11 cellular contexts compared by ENCODE assay signal in the genomic region with DNA sequence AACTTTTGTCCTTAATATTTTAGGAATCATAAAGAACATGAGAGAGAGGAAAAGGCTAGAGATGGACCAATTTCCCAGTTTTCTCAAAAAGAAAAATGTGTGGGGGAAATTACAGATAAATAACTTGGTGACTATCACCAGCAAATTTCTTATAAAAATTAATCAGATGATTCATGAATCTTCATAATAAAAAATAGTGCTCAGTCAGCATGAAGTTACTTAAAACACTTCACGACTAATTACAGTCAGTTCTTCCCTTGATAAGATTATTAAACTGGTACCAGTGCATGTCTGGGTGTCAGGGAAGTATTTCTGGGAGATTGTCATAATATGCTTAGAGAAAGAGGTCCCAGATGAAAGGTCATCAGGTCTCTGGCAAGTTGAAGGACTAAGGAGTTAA.
"Had no signal": no experiment of that assay in that cellular context is flagged by ENCODE, and none has a peak within 500 bp of the region (broad histone marks: within the 10 kb centered on the region; RNA-seq: fewer than 3 reads in every experiment).

No MANE protein-coding gene starts in this region.

- FAIRE-seq: H1, H54 had no signal

- ATAC-seq: GM23338, HCT116 had no signal

- H3K36me3 ChIP-seq: HAP-1 had no signal

- H3K9ac ChIP-seq: GM23248 had no signal

- H3K9me3 ChIP-seq: HAP-1 had no signal

- H3K27ac ChIP-seq: GM23248 had no signal

- DNase-seq: GM23248, GOT3, H7, H9, HCEC 1CT, HFFc6 had no signal

- H3K4me3 ChIP-seq: GM23248, GM23338, HAP-1 had no signal

- H2AFZ ChIP-seq: GM23248, GM23338 had no signal

- H3K4me2 ChIP-seq: GM23338 had no signal

- H3K4me1 ChIP-seq: HAP-1 had no signal
